11 cellular contexts compared by ENCODE assay signal in genomic region chr21:36297555-36297937, GRCh38. TPM values are rescaled to one million over a fixed set of nuclear protein-coding genes. Genes with fewer than 3 reads are reported as not detected.
DNase-seq lines count a peak whose midpoint lies in the region; ATAC-seq, FAIRE-seq and TF ChIP-seq lines count a peak whose summit lies in the region.
"Had no signal": no experiment of that assay in that cellular context is flagged by ENCODE, and none has a peak within 500 bp of the region (broad histone marks: within the 10 kb centered on the region; RNA-seq: fewer than 3 reads in every experiment).

No MANE protein-coding gene starts in this region.

- ATAC-seq in activated CD8-positive, alpha-beta memory T cell treated with anti-CD3 and anti-CD28 coated beads, Interleukin-2, amount 10 ng/mL, durations not matched to agents 7 days and 5 days: no peak
- no peak for ATAC-seq in gastroesophageal sphincter
- ATAC-seq in GM19395 (IDR thresholded peaks at IDR 0.05; ENCODE audit: unreplicated experiment): no peak

- TF ChIP-seq EP300 in gastroesophageal sphincter (IDR thresholded peaks at IDR 0.05) (no peak), stomach (IDR thresholded peaks at IDR 0.05) (no peak)

- H3K4me3 ChIP-seq in gastroesophageal sphincter (peak overlapping the region in 1 of 2 donors; percentile 10), stomach (peak overlapping the region in 3 of 4 donors; percentile 13 to 25 (median 20))
- H3K4me3 ChIP-seq: mucosa of descending colon had no signal

- peak overlapping the region; percentile 75 for H3K4me3 Mint-ChIP-seq in activated CD8-positive, alpha-beta memory T cell treated with anti-CD3 and anti-CD28 coated beads, Interleukin-2, amount 10 ng/mL, durations not matched to agents 7 days and 5 days

- no peaks in the 10 kb centered on the region for H3K27me3 ChIP-seq in gastroesophageal sphincter
- no peaks in the 10 kb centered on the region for H3K27me3 ChIP-seq in stomach

- H3K36me3 ChIP-seq in gastroesophageal sphincter: peaks cover 0 to 17% of the 10 kb centered on the region in 2 donors
- peaks cover 8 to 28% (median 26%) of the 10 kb centered on the region in 4 donors for H3K36me3 ChIP-seq in stomach

- no peaks in the 10 kb centered on the region for H3K4me1 ChIP-seq in gastroesophageal sphincter
- H3K4me1 ChIP-seq in stomach: peaks cover under 1 to 31% (median 11%) of the 10 kb centered on the region in 4 donors

- peaks cover 34% of the 10 kb centered on the region for H3K4me1 Mint-ChIP-seq in activated CD8-positive, alpha-beta memory T cell treated with anti-CD3 and anti-CD28 coated beads, Interleukin-2, amount 10 ng/mL, durations not matched to agents 7 days and 5 days

- H3K9me3 Mint-ChIP-seq in activated CD8-positive, alpha-beta memory T cell treated with anti-CD3 and anti-CD28 coated beads, Interleukin-2, amount 10 ng/mL, durations not matched to agents 7 days and 5 days (ENCODE audit: low read depth): no peaks in the 10 kb centered on the region

- no peaks in the 10 kb centered on the region for H3K27me3 Mint-ChIP-seq in activated CD8-positive, alpha-beta memory T cell treated with anti-CD3 and anti-CD28 coated beads, Interleukin-2, amount 10 ng/mL, durations not matched to agents 7 days and 5 days

- FAIRE-seq in RCC 7860 (lab: Jason Lieb, UNC): no peak

- no peak for TF ChIP-seq POLR2A in gastroesophageal sphincter (IDR thresholded peaks at IDR 0.05)
- no peak for TF ChIP-seq POLR2A in stomach (IDR thresholded peaks at IDR 0.05)

- H3K9me3 ChIP-seq in gastroesophageal sphincter: no peaks in the 10 kb centered on the region
- H3K9me3 ChIP-seq in stomach: no peaks in the 10 kb centered on the region
- H3K9me3 ChIP-seq: mucosa of descending colon had no signal

- DNase-seq in activated CD8-positive, alpha-beta memory T cell treated with anti-CD3 and anti-CD28 coated beads, Interleukin-2, amount 10 ng/mL, durations not matched to agents 7 days and 5 days: no peak
- no peak for DNase-seq in activated CD8-positive, alpha-beta memory T cell treated with anti-CD3 and anti-CD28 coated beads, Interleukin-2, amount 50 U/mL, for 48 hours
- DNase-seq in stomach (no peak), HPDE6-E6E7 (ENCODE audit: extremely low spot score) (no peak), RCC 7860 (ENCODE audit: low spot score) (no peak)
- DNase-seq: ACHN, glutamatergic neuron had no signal

- peak overlapping the region; percentile 96 for H3K27ac Mint-ChIP-seq in activated CD8-positive, alpha-beta memory T cell treated with anti-CD3 and anti-CD28 coated beads, Interleukin-2, amount 10 ng/mL, durations not matched to agents 7 days and 5 days

- CTCF ChIA-PET in activated CD8-positive, alpha-beta memory T cell treated with anti-CD3 and anti-CD28 coated beads, Interleukin-2, amount 10 ng/mL, durations not matched to agents 7 days and 5 days (lab: Charles Lee): interaction anchor here (1.1 to 5.4 kb wide), 5 partner anchors 9 to 144 kb away, joined by 5 to 40 read pairs (median 6); partner anchors contain the start of gene MORC3

- intact Hi-C loops in stomach (cut with DNase I; ENCODE audit: low total_unique reads): no loop called here

- H3K36me3 Mint-ChIP-seq in activated CD8-positive, alpha-beta memory T cell treated with anti-CD3 and anti-CD28 coated beads, Interleukin-2, amount 10 ng/mL, durations not matched to agents 7 days and 5 days: peaks cover 5% of the 10 kb centered on the region

- TF ChIP-seq CTCF in VCaP (conservative IDR thresholded peaks at IDR 0.05) (no peak), gastroesophageal sphincter (IDR thresholded peaks at IDR 0.05) (no peak), stomach (IDR thresholded peaks at IDR 0.05) (no peak)

- peak overlapping the region; percentile 82 for H3K27ac ChIP-seq in VCaP
- peak overlapping the region in 3 of 4 donors; percentile 35 to 44 (median 43) for H3K27ac ChIP-seq in gastroesophageal sphincter
- H3K27ac ChIP-seq in stomach: peak overlapping the region; percentile 56 to 84 (median 71)

- 62 to 100% methylated on average over 2 to 3 of the region's 3 CpGs for WGBS in gastroesophageal sphincter (ENCODE audit: low coverage in 1 of 2), 2 donors
- WGBS in stomach, 5 donors: 84 to 100% (median 94%) methylated on average over 2 to 3 of the region's 3 CpGs

RNA-seq across cellular contexts. Expression of gene MORC3, which starts 22.5 kb away (rescaled TPM):
- 10 to 100 TPM; 25.6 to 30.5 TPM for total RNA-seq in activated CD8-positive, alpha-beta memory T cell treated with anti-CD3 and anti-CD28 coated beads, Interleukin-2, amount 10 ng/mL, durations not matched to agents 7 days and 5 days
- total RNA-seq in gastroesophageal sphincter (10 to 100 TPM; 31.0 to 54.8 (median 48.4) TPM), stomach (10 to 100 TPM; 11.9 to 95.1 (median 57.8) TPM)
- polyA plus RNA-seq in stomach: 10 to 100 TPM in 2 of 3 donors, 1 to 10 TPM in 1; 8.0 to 14.2 (median 11.0) TPM
